3 cellular contexts compared by ENCODE assay signal in the genomic region with DNA sequence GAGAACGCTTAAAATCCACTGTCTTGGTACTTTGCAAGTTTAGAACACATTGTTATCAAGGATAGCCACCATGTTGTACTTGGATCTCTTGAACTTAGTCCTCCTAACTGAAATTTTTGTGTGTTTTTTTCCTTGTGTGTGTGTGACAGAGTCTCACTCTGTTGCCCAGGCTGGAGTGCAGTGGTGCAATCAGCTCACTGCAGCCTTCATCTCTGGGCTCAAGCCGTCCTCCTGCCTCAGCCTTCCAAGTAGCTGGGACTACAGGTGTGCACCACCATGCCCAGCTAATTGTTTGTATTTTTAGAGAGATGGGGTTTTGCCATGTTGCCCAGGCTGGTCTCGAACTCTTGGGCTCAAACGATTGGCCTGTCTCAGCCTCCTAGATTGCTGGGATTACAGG.
TF ChIP-seq lines count a peak whose summit lies in the region.

No MANE protein-coding gene starts in this region.

TF ChIP-seq in WTC11, 78 proteins besides CTCF, POLR2A, EP300 and RAD21:
- peak; percentile 74 for TF ChIP-seq ZNF121 (CRISPR knock-in tag; IDR thresholded peaks at IDR 0.05)
TF ChIP-seq in WTC11: peak in this region for 1; not testable (repeated sequence) for 77.

TF ChIP-seq in K562, 482 proteins besides CTCF, POLR2A, EP300 and RAD21:
- TF ChIP-seq CEBPB (tag; IDR thresholded peaks at IDR 0.05) (0 out of 2 replicates have a peak, but pooled peaks have one; percentile 16), ZNF121 (CRISPR knock-in tag; conservative IDR thresholded peaks at IDR 0.05) (peak; percentile 89)
TF ChIP-seq in K562: peak in this region for 2; not testable (repeated sequence) for 480.

TF ChIP-seq in HepG2, 621 proteins besides CTCF, POLR2A, EP300 and RAD21:
- TF ChIP-seq ZMYM3 (CRISPR knock-in tag; IDR thresholded peaks at IDR 0.05) (peak; percentile 67; the same call in 1 of the 2 replicates), ZNF121 (CRISPR knock-in tag; IDR thresholded peaks at IDR 0.05) (peak; percentile 91)
- TF ChIP-seq, protein P1, sequence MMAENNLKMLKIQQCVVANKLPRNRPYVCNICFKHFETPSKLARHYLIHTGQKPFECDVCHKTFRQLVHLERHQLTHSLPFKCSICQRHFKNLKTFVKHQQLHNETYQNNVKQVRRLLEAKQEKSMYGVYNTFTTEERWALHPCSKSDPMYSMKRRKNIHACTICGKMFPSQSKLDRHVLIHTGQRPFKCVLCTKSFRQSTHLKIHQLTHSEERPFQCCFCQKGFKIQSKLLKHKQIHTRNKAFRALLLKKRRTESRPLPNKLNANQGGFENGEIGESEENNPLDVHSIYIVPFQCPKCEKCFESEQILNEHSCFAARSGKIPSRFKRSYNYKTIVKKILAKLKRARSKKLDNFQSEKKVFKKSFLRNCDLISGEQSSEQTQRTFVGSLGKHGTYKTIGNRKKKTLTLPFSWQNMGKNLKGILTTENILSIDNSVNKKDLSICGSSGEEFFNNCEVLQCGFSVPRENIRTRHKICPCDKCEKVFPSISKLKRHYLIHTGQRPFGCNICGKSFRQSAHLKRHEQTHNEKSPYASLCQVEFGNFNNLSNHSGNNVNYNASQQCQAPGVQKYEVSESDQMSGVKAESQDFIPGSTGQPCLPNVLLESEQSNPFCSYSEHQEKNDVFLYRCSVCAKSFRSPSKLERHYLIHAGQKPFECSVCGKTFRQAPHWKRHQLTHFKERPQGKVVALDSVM (CRISPR knock-in tag; IDR thresholded peaks at IDR 0.05), result peak; percentile 84
